ENCODE assay signal across 14 cellular contexts in genomic region chr1:213245270-213245669, GRCh38.
A peak's percentile ranks its signal among the peaks of the same experiment; 100 is the strongest.
DNase-seq lines count a peak whose midpoint lies in the region; ATAC-seq, FAIRE-seq and TF ChIP-seq lines count a peak whose summit lies in the region.
"Had no signal": no experiment of that assay in that cellular context is flagged by ENCODE, and none has a peak within 500 bp of the region (broad histone marks: within the 10 kb centered on the region; RNA-seq: fewer than 3 reads in every experiment).

No MANE protein-coding gene starts in this region.

- TF ChIP-seq CTCF in hepatocyte (IDR thresholded peaks at IDR 0.05; ENCODE audit: poor library complexity): no peak
- TF ChIP-seq CTCF in pancreas (IDR thresholded peaks at IDR 0.05): no peak

- ATAC-seq in pancreas (peak in 3 of 4 donors; percentile 15 to 32 (median 26)), GM21737 (IDR thresholded peaks at IDR 0.05; ENCODE audit: unreplicated experiment) (no peak), HG02884 (IDR thresholded peaks at IDR 0.05; ENCODE audit: unreplicated experiment) (no peak)
- ATAC-seq: Right ventricle myocardium inferior, T-cell had no signal

- H3K4me1 ChIP-seq in HUES6 (ENCODE audit: control insufficient read depth, insufficient read depth, low read length) (peaks cover 12% of the 10 kb centered on the region), hepatocyte (ENCODE audit: insufficient read depth) (peaks cover 9% of the 10 kb centered on the region), pancreas (peaks cover 4 to 16% (median 12%) of the 10 kb centered on the region in 3 donors)
- H3K4me1 ChIP-seq: SJSA1 had no signal

- H3K4me3 ChIP-seq in HUES6 (ENCODE audit: low read depth, low read length) (no peak overlapping the region), hepatocyte (no peak overlapping the region), pancreas (no peak overlapping the region)
- H3K4me3 ChIP-seq: SJSA1 had no signal

- no peak for FAIRE-seq in pancreas (lab: Jason Lieb, UNC)

- H2AFZ ChIP-seq in hepatocyte: no peak overlapping the region

- H3K36me3 ChIP-seq in HUES6 (ENCODE audit: control insufficient read depth, insufficient read depth, low read length) (peaks cover 4% of the 10 kb centered on the region), hepatocyte (replicated peaks; ENCODE audit: insufficient read depth, low read depth) (no peaks in the 10 kb centered on the region), pancreas (peaks cover 0 to 5% (median 0%) of the 10 kb centered on the region in 3 donors)
- H3K36me3 ChIP-seq: SJSA1 had no signal

- peak; percentile 2 for DNase-seq in NCI-H748 (lab: John Stamatoyannopoulos, UW; ENCODE audit: unreplicated experiment)
- no peak for DNase-seq in NCI-H748 treated with DMSO at 0.1 percent for 48 hours (lab: John Stamatoyannopoulos, UW)
- peak; percentile 7 for DNase-seq in hepatocyte (ENCODE audit: low spot score)
- no peak for DNase-seq in pancreas
- DNase-seq in H4 (ENCODE audit: low spot score): no peak
- DNase-seq: NCI-H187; NK-92 treated with Interleukin-12 subunit alpha and Interleukin-12 subunit beta, amount 100 ng/mL, for 24 hours had no signal

- no peak overlapping the region for H3K9ac ChIP-seq in HUES6 (ENCODE audit: low read length)
- H3K9ac ChIP-seq: KMS-11 had no signal

- H3K27ac ChIP-seq in HUES6 (ENCODE audit: low read depth, low read length) (0 out of 2 replicates have a peak overlapping the region, but pooled peaks have one; percentile 44), hepatocyte (peak overlapping the region; percentile 21), pancreas (peak overlapping the region in 1 of 4 donors; percentile 15)
- H3K27ac ChIP-seq: KMS-11, SJSA1 had no signal

- intact Hi-C loops in pancreas (cut with DNase I): loop anchor here in 1 of 3 donors (10.0 kb wide), 1 partner anchor 880 kb away; no protein-coding TSS in a partner anchor

- no peaks in the 10 kb centered on the region for H3K9me3 ChIP-seq in HUES6 (ENCODE audit: control insufficient read depth, insufficient read depth, low read depth, low read length)
- no peaks in the 10 kb centered on the region for H3K9me3 ChIP-seq in hepatocyte (ENCODE audit: low read depth)
- H3K9me3 ChIP-seq in pancreas: no peaks in the 10 kb centered on the region
- H3K9me3 ChIP-seq: SJSA1 had no signal

- no peaks in the 10 kb centered on the region for H3K79me2 ChIP-seq in hepatocyte

- H3K27me3 ChIP-seq in HUES6 (ENCODE audit: control insufficient read depth, insufficient read depth, low read length) (no peaks in the 10 kb centered on the region), hepatocyte (no peaks in the 10 kb centered on the region), pancreas (no peaks in the 10 kb centered on the region)
- H3K27me3 ChIP-seq: SJSA1 had no signal

- no peaks in the 10 kb centered on the region for H4K20me1 ChIP-seq in hepatocyte (ENCODE audit: insufficient read depth, poor library complexity, severe bottlenecking)

- H3K9me2 ChIP-seq in hepatocyte (replicated peaks; ENCODE audit: insufficient read depth): no peaks in the 10 kb centered on the region

- H3K4me2 ChIP-seq in hepatocyte: no peak overlapping the region
- H3K4me2 ChIP-seq: KMS-11 had no signal

Comparison
In these comparisons a context has a peak if more than half of its experiments do, and no peak if none do; other contexts are left out.
1. DNase-seq: peak in NCI-H748 (single experiment) and hepatocyte (single experiment); none in NCI-H748 treated with DMSO at 0.1 percent for 48 hours (single experiment), pancreas (0 of 6) and H4 (single experiment).
2. ATAC-seq: peak in pancreas (3 of 4); none in GM21737 (single experiment) and HG02884 (single experiment).